1 cellular context compared by ENCODE assay signal in genomic region chrX:110404376-110404775, GRCh38.
TF ChIP-seq lines count a peak whose summit lies in the region.

No MANE protein-coding gene starts in this region.

TF ChIP-seq in WTC11, 78 proteins besides CTCF, POLR2A, EP300 and RAD21 (continued from another document):
- TF ChIP-seq HMGXB4 (CRISPR knock-in tag; IDR thresholded peaks at IDR 0.05) (no peak), OVOL2 (CRISPR knock-in tag; IDR thresholded peaks at IDR 0.05; ENCODE audit: borderline replicate concordance) (no peak), CBFB (CRISPR knock-in tag; IDR thresholded peaks at IDR 0.05; ENCODE audit: low read depth) (no peak), ATF3 (CRISPR knock-in tag; conservative IDR thresholded peaks at IDR 0.05) (no peak), ZNF232 (CRISPR knock-in tag; IDR thresholded peaks at IDR 0.05) (no peak), GRHL2 (CRISPR knock-in tag; IDR thresholded peaks at IDR 0.05; ENCODE audit: insufficient replicate concordance, severe bottlenecking) (no peak), ZNF138 (CRISPR knock-in tag; conservative IDR thresholded peaks at IDR 0.05) (no peak)
